Comparison of ENCODE assay signal across 9 cellular contexts in the genomic region with DNA sequence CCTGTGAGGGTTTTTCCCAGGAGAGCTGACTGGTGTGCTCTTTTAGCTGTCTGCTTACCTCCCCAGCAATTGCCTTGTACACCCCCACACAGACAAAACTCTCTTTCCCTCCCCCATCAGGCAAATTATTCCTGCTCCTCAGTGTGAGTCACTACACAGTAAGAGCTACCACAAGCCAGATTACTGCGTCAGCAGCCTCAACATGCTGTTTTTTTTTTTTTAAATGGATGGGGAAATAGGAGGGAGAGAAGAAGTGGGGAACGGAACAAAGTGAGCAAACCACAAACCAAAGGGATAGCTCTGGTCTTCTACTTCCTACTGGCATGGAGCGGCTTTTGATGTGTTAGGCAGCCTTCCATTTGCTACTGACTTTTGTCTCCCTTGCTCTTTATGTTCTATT.
DNase-seq lines count a peak whose midpoint lies in the region; ATAC-seq and TF ChIP-seq lines count a peak whose summit lies in the region.
"Had no signal": no experiment of that assay in that cellular context is flagged by ENCODE, and none has a peak within 500 bp of the region (broad histone marks: within the 10 kb centered on the region; RNA-seq: fewer than 3 reads in every experiment).

No MANE protein-coding gene starts in this region.

- no peaks in the 10 kb centered on the region for H3K36me3 ChIP-seq in OCI-LY3 (replicated peaks; ENCODE audit: low read depth, low read length)
- no peaks in the 10 kb centered on the region for H3K36me3 ChIP-seq in esophagus (ENCODE audit: control insufficient read depth in 2 of 2, insufficient read depth in 2 of 2, low read length in 1 of 2)
- no peaks in the 10 kb centered on the region for H3K36me3 ChIP-seq in psoas muscle (ENCODE audit: insufficient read depth in 1 of 2, low read depth in 1 of 2)

- intact Hi-C loops in psoas muscle (cut with DNase I): no loop called here
- intact Hi-C loops in posterior vena cava (cut with DNase I): no loop called here

- H3K4me3 ChIP-seq in OCI-LY3 (ENCODE audit: low read length): no peak overlapping the region
- no peak overlapping the region for H3K4me3 ChIP-seq in esophagus (ENCODE audit: low read depth in 1 of 2, low read length in 2 of 2)
- no peak overlapping the region for H3K4me3 ChIP-seq in psoas muscle

- TF ChIP-seq CTCF in OCI-LY3 (IDR thresholded peaks at IDR 0.05; ENCODE audit: low read depth, low read length): no peak
- no peak for TF ChIP-seq CTCF in psoas muscle (IDR thresholded peaks at IDR 0.05)
- TF ChIP-seq CTCF in mesothelial cell of epicardium (IDR thresholded peaks at IDR 0.05; ENCODE audit: unreplicated experiment): no peak

- WGBS in esophagus, 2 donors: 32 to 51% methylated on average over 3 of the region's 3 CpGs
- WGBS in psoas muscle, 3 donors: 66 to 77% (median 69%) methylated on average over 3 of the region's 3 CpGs

- no peak overlapping the region for H3K27ac Mint-ChIP-seq in stimulated activated memory B cell treated with anti-CD40 and anti-IgM and Interleukin-4, amounts not matched to agents 10 μg/mL and 1 μg/mL and 100 μg/mL, for 72 hours
- H3K27ac Mint-ChIP-seq in mesothelial cell of epicardium: no peak overlapping the region
- H3K27ac Mint-ChIP-seq: dendritic cell treated with granulocyte-macrophage colony-stimulating factor and Interleukin-4, amounts not matched to agents 40 ng/mL and 50 ng/mL, for 4 days had no signal

- peak overlapping the region; percentile 58; the same call in 1 of the 2 replicates for H3K4me2 ChIP-seq in OCI-LY3 (ENCODE audit: low read length)

- no peaks in the 10 kb centered on the region for H3K9me3 Mint-ChIP-seq in stimulated activated memory B cell treated with anti-CD40 and anti-IgM and Interleukin-4, amounts not matched to agents 10 μg/mL and 1 μg/mL and 100 μg/mL, for 72 hours
- H3K9me3 Mint-ChIP-seq in mesothelial cell of epicardium: peaks cover 4% of the 10 kb centered on the region
- H3K9me3 Mint-ChIP-seq: dendritic cell treated with granulocyte-macrophage colony-stimulating factor and Interleukin-4, amounts not matched to agents 40 ng/mL and 50 ng/mL, for 4 days had no signal

- no peaks in the 10 kb centered on the region for H3K79me2 ChIP-seq in OCI-LY3 (ENCODE audit: low read length)

- no peak overlapping the region for H3K9ac ChIP-seq in OCI-LY3 (ENCODE audit: low read length)

- no peaks in the 10 kb centered on the region for H3K27me3 Mint-ChIP-seq in stimulated activated memory B cell treated with anti-CD40 and anti-IgM and Interleukin-4, amounts not matched to agents 10 μg/mL and 1 μg/mL and 100 μg/mL, for 72 hours
- H3K27me3 Mint-ChIP-seq in mesothelial cell of epicardium (ENCODE audit: low read depth): no peaks in the 10 kb centered on the region
- H3K27me3 Mint-ChIP-seq: dendritic cell treated with granulocyte-macrophage colony-stimulating factor and Interleukin-4, amounts not matched to agents 40 ng/mL and 50 ng/mL, for 4 days had no signal

- H3K27ac ChIP-seq in OCI-LY3 (ENCODE audit: low read length) (no peak overlapping the region), esophagus (ENCODE audit: low read depth in 2 of 2, low read length in 1 of 2) (peak overlapping the region; percentile 24 to 59), psoas muscle (no peak overlapping the region)

- H2AFZ ChIP-seq in OCI-LY3 (ENCODE audit: low read depth, low read length): no peak overlapping the region

- H3K36me3 Mint-ChIP-seq in stimulated activated memory B cell treated with anti-CD40 and anti-IgM and Interleukin-4, amounts not matched to agents 10 μg/mL and 1 μg/mL and 100 μg/mL, for 72 hours: no peaks in the 10 kb centered on the region
- H3K36me3 Mint-ChIP-seq in mesothelial cell of epicardium: no peaks in the 10 kb centered on the region

- H3K9me3 ChIP-seq in OCI-LY3 (ENCODE audit: insufficient read depth, low read length) (no peaks in the 10 kb centered on the region), esophagus (ENCODE audit: control insufficient read depth in 2 of 2, insufficient read depth in 1 of 2, low read depth in 1 of 2, low read length in 1 of 2) (no peaks in the 10 kb centered on the region), psoas muscle (no peaks in the 10 kb centered on the region)

- peaks cover 9% of the 10 kb centered on the region for H3K4me1 Mint-ChIP-seq in stimulated activated memory B cell treated with anti-CD40 and anti-IgM and Interleukin-4, amounts not matched to agents 10 μg/mL and 1 μg/mL and 100 μg/mL, for 72 hours
- peaks cover 11% of the 10 kb centered on the region for H3K4me1 Mint-ChIP-seq in mesothelial cell of epicardium

- peak in 3 of 4 donors; percentile 44 to 73 (median 68) for ATAC-seq in psoas muscle
- no peak for ATAC-seq in stimulated activated memory B cell treated with anti-CD40 and anti-IgM and Interleukin-4, amounts not matched to agents 10 μg/mL and 1 μg/mL and 100 μg/mL, for 72 hours

- no peak overlapping the region for H3K4me3 Mint-ChIP-seq in stimulated activated memory B cell treated with anti-CD40 and anti-IgM and Interleukin-4, amounts not matched to agents 10 μg/mL and 1 μg/mL and 100 μg/mL, for 72 hours
- no peak overlapping the region for H3K4me3 Mint-ChIP-seq in mesothelial cell of epicardium
- H3K4me3 Mint-ChIP-seq: dendritic cell treated with granulocyte-macrophage colony-stimulating factor and Interleukin-4, amounts not matched to agents 40 ng/mL and 50 ng/mL, for 4 days had no signal

- no peaks in the 10 kb centered on the region for H4K20me1 ChIP-seq in OCI-LY3 (ENCODE audit: insufficient read depth, low read length)

- H3K4me1 ChIP-seq in OCI-LY3 (ENCODE audit: low read length): peaks cover 39% of the 10 kb centered on the region
- H3K4me1 ChIP-seq in esophagus (ENCODE audit: control insufficient read depth in 2 of 2, insufficient read depth in 2 of 2, low read length in 1 of 2): no peaks in the 10 kb centered on the region
- H3K4me1 ChIP-seq in psoas muscle: no peaks in the 10 kb centered on the region

- H3K27me3 ChIP-seq in OCI-LY3 (ENCODE audit: low read depth, low read length) (no peaks in the 10 kb centered on the region), esophagus (ENCODE audit: control insufficient read depth in 1 of 2, insufficient read depth in 2 of 2, low read length in 2 of 2) (peaks cover 0 to 9% of the 10 kb centered on the region in 2 donors), psoas muscle (ENCODE audit: insufficient read depth in 3 of 3, low read length in 2 of 3) (peaks cover 0 to 14% (median 0%) of the 10 kb centered on the region in 3 donors)

- DNase-seq in GDM1 (lab: John Stamatoyannopoulos, UW) (peak; percentile 75), psoas muscle (no peak), posterior vena cava (ENCODE audit: low spot score) (no peak), mesothelial cell of epicardium (ENCODE audit: low spot score in 2 of 2, unreplicated experiment in 2 of 2) (no peak), NCI-H446 treated with DMSO at 0.1 percent for 48 hours (lab: John Stamatoyannopoulos, UW) (no peak)

Comparison
In these comparisons a context has a peak if more than half of its experiments do, and no peak if none do; other contexts are left out.
1. H3K27ac ChIP-seq: peak in esophagus (2 of 2); none in OCI-LY3 (single experiment) and psoas muscle (single experiment).